ENCODE assay signal across 32 cellular contexts in the genomic region with DNA sequence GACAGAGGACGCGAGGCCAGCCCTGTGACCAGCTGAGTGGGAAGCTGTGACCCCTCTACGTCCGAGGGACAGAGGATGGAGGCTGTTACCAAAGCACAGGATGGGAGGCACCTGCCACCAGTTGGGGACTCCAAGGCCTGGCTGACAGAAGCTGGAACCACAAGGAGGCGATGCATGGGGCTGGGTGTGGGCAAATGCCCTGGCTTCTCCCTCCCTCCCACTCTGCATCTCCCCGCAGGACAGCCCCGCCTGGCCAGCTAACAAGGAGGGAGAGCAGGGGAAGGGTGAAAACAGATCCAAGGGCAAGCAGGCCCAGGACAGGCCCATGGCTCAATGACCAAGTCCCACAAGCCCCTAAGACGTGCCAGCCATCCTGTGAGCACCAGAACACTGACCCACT. TPM values are rescaled to one million over a fixed set of nuclear protein-coding genes. Genes with fewer than 3 reads are reported as not detected.
A peak's percentile ranks its signal among the peaks of the same experiment; 100 is the strongest.
DNase-seq lines count a peak whose midpoint lies in the region; ATAC-seq and TF ChIP-seq lines count a peak whose summit lies in the region.
"Had no signal": no experiment of that assay in that cellular context is flagged by ENCODE, and none has a peak within 500 bp of the region (broad histone marks: within the 10 kb centered on the region; RNA-seq: fewer than 3 reads in every experiment).

No MANE protein-coding gene starts in this region.

- no peaks in the 10 kb centered on the region for H3K9me3 ChIP-seq in duodenal mucosa (ENCODE audit: control insufficient read depth in 1 of 2, low read length in 2 of 2)
- no peaks in the 10 kb centered on the region for H3K9me3 ChIP-seq in right lobe of liver
- H3K9me3 ChIP-seq in subcutaneous abdominal adipose tissue (ENCODE audit: control insufficient read depth in 5 of 5, low read length in 5 of 5), result no peaks in the 10 kb centered on the region
- H3K9me3 ChIP-seq in SK-N-SH, result no peaks in the 10 kb centered on the region
- H3K9me3 ChIP-seq: BLaER1 treated with 17β-estradiol and CSF1 and Interleukin-3, amounts not matched to agents 10 nM and 100 nM; esophagus squamous epithelium; stomach; tibial artery had no signal

- H3K27ac Mint-ChIP-seq in activated T-cell treated with anti-CD3 and anti-CD28 coated beads, Interleukin-2, amount 50 U/mL, for 24 hours, result peak overlapping the region; percentile 26
- no peak overlapping the region for H3K27ac Mint-ChIP-seq in activated T-cell treated with anti-CD3 and anti-CD28 coated beads, Interleukin-2, amount 50 U/mL, for 72 hours
- H3K27ac Mint-ChIP-seq: activated CD8-positive, alpha-beta memory T cell treated with anti-CD3 and anti-CD28 coated beads, Interleukin-2, amount 10 ng/mL, durations not matched to agents 7 days and 5 days; dendritic cell treated with granulocyte-macrophage colony-stimulating factor and Interleukin-4, amounts not matched to agents 40 ng/mL and 50 ng/mL, for 4 days had no signal

- POLR2A ChIA-PET in SK-N-SH (lab: Yijun Ruan, JAX), result no interaction called here

- no peak overlapping the region for H3K4me2 ChIP-seq in SK-N-SH
- H3K4me2 ChIP-seq: BLaER1 treated with 17β-estradiol and CSF1 and Interleukin-3, amounts not matched to agents 10 nM and 100 nM had no signal

- H3K4me1 ChIP-seq in duodenal mucosa (ENCODE audit: control insufficient read depth in 1 of 2, insufficient read depth in 2 of 2, low read length in 2 of 2), result peaks cover 24% of the 10 kb centered on the region in 2 donors
- peaks cover 0 to 51% (median 19%) of the 10 kb centered on the region in 4 donors for H3K4me1 ChIP-seq in right lobe of liver
- H3K4me1 ChIP-seq in subcutaneous abdominal adipose tissue (ENCODE audit: control insufficient read depth in 5 of 5, insufficient read depth in 5 of 5, low read length in 5 of 5), result peaks cover 0 to 61% (median 54%) of the 10 kb centered on the region in 5 donors
- H3K4me1 ChIP-seq in SK-N-SH (ENCODE audit: control insufficient read depth in 1 of 2, insufficient read depth in 2 of 2, low read depth in 1 of 2, low read length in 1 of 2), result no peaks in the 10 kb centered on the region; a peak in 1 of 4 replicates
- H3K4me1 ChIP-seq: foreskin keratinocyte had no signal

- peaks cover 71% of the 10 kb centered on the region for H3K36me3 Mint-ChIP-seq in activated T-cell treated with anti-CD3 and anti-CD28 coated beads, Interleukin-2, amount 50 U/mL, for 24 hours (ENCODE audit: low read depth)
- H3K36me3 Mint-ChIP-seq in activated T-cell treated with anti-CD3 and anti-CD28 coated beads, Interleukin-2, amount 50 U/mL, for 72 hours (ENCODE audit: insufficient read depth in 2 of 2), result peaks cover 0 to 12% of the 10 kb centered on the region in 2 donors

- H3K27me3 Mint-ChIP-seq in activated T-cell treated with anti-CD3 and anti-CD28 coated beads, Interleukin-2, amount 50 U/mL, for 24 hours, result no peaks in the 10 kb centered on the region
- H3K27me3 Mint-ChIP-seq in activated T-cell treated with anti-CD3 and anti-CD28 coated beads, Interleukin-2, amount 50 U/mL, for 72 hours (ENCODE audit: low read depth), result no peaks in the 10 kb centered on the region
- H3K27me3 Mint-ChIP-seq: activated CD8-positive, alpha-beta memory T cell treated with anti-CD3 and anti-CD28 coated beads, Interleukin-2, amount 10 ng/mL, durations not matched to agents 7 days and 5 days; activated naive CD8-positive, alpha-beta T cell treated with anti-CD3 and anti-CD28 coated beads, Interleukin-2, amount 50 U/mL, for 24 hours; dendritic cell treated with granulocyte-macrophage colony-stimulating factor and Interleukin-4, amounts not matched to agents 40 ng/mL and 50 ng/mL, for 4 days; naive thymus-derived CD8-positive, alpha-beta T cell; T-helper 17 cell had no signal

- whole genome bisulfite sequencing in right lobe of liver (ENCODE audit: insufficient coverage, low coverage, low lambda C conversion rate, missing lambda C conversion rate), result no CpG with 5 or more reads among the region's 8 CpGs
- WGBS in SK-N-SH (ENCODE audit: low lambda C conversion rate), result 90% methylated on average over 2 of the region's 8 CpGs

- ATAC-seq in activated T-cell treated with anti-CD3 and anti-CD28 coated beads, Interleukin-2, amount 50 U/mL, for 72 hours (replicated peaks in 1 of 2), result no peak
- ATAC-seq in right lobe of liver, result no peak
- ATAC-seq: activated CD8-positive, alpha-beta memory T cell treated with anti-CD3 and anti-CD28 coated beads, Interleukin-2, amount 10 ng/mL, durations not matched to agents 7 days and 5 days; activated naive CD8-positive, alpha-beta T cell treated with anti-CD3 and anti-CD28 coated beads, Interleukin-2, amount 50 U/mL, for 24 hours; naive thymus-derived CD8-positive, alpha-beta T cell; T-helper 17 cell had no signal

- H3K79me2 ChIP-seq in SK-N-SH (ENCODE audit: insufficient read depth), result peaks cover 45% of the 10 kb centered on the region; the same call in 1 of the 2 replicates

- H3K4me3 Mint-ChIP-seq in activated T-cell treated with anti-CD3 and anti-CD28 coated beads, Interleukin-2, amount 50 U/mL, for 24 hours, result no peak overlapping the region
- no peak overlapping the region for H3K4me3 Mint-ChIP-seq in activated T-cell treated with anti-CD3 and anti-CD28 coated beads, Interleukin-2, amount 50 U/mL, for 72 hours
- H3K4me3 Mint-ChIP-seq: activated CD8-positive, alpha-beta memory T cell treated with anti-CD3 and anti-CD28 coated beads, Interleukin-2, amount 10 ng/mL, durations not matched to agents 7 days and 5 days; activated naive CD8-positive, alpha-beta T cell treated with anti-CD3 and anti-CD28 coated beads, Interleukin-2, amount 50 U/mL, for 24 hours; dendritic cell treated with granulocyte-macrophage colony-stimulating factor and Interleukin-4, amounts not matched to agents 40 ng/mL and 50 ng/mL, for 4 days had no signal

- no peaks in the 10 kb centered on the region for H3K27me3 ChIP-seq in duodenal mucosa (ENCODE audit: control insufficient read depth in 1 of 2, insufficient read depth in 2 of 2, low read length in 2 of 2)
- no peaks in the 10 kb centered on the region for H3K27me3 ChIP-seq in right lobe of liver
- no peaks in the 10 kb centered on the region for H3K27me3 ChIP-seq in subcutaneous abdominal adipose tissue (ENCODE audit: control insufficient read depth in 5 of 5, insufficient read depth in 4 of 5, low read length in 5 of 5)
- H3K27me3 ChIP-seq in SK-N-SH (ENCODE audit: insufficient read depth), result no peaks in the 10 kb centered on the region
- H3K27me3 ChIP-seq: BLaER1 treated with 17β-estradiol and CSF1 and Interleukin-3, amounts not matched to agents 10 nM and 100 nM; cardiac muscle cell; esophagus squamous epithelium; foreskin keratinocyte; stomach; tibial artery had no signal

- H3K9ac ChIP-seq in duodenal mucosa (ENCODE audit: low read depth in 1 of 2, low read length in 2 of 2) (no peak overlapping the region), subcutaneous abdominal adipose tissue (ENCODE audit: low read length in 5 of 5) (peak overlapping the region in 1 of 5 donors; percentile 43), SK-N-SH (no peak overlapping the region)
- H3K9ac ChIP-seq: BLaER1 treated with 17β-estradiol and CSF1 and Interleukin-3, amounts not matched to agents 10 nM and 100 nM had no signal

- no peak for TF ChIP-seq RAD21 in SK-N-SH (IDR thresholded peaks at IDR 0.05; ENCODE audit: low read length)

- peaks cover 26% of the 10 kb centered on the region for H3K4me1 Mint-ChIP-seq in activated T-cell treated with anti-CD3 and anti-CD28 coated beads, Interleukin-2, amount 50 U/mL, for 24 hours (ENCODE audit: low read depth)
- peaks cover 16% of the 10 kb centered on the region for H3K4me1 Mint-ChIP-seq in activated T-cell treated with anti-CD3 and anti-CD28 coated beads, Interleukin-2, amount 50 U/mL, for 72 hours (ENCODE audit: low read depth)

- intact Hi-C loops in right lobe of liver (cut with DNase I), result no loop called here

- no peaks in the 10 kb centered on the region for H3K9me2 ChIP-seq in SK-N-SH

- no peak overlapping the region for H3K4me3 ChIP-seq in duodenal mucosa (ENCODE audit: low read depth in 1 of 2, low read length in 2 of 2)
- no peak overlapping the region for H3K4me3 ChIP-seq in right lobe of liver
- no peak overlapping the region for H3K4me3 ChIP-seq in subcutaneous abdominal adipose tissue (ENCODE audit: low read depth in 1 of 5, low read length in 5 of 5)
- H3K4me3 ChIP-seq in SK-N-SH (ENCODE audit: low read depth in 2 of 2, low read length in 1 of 2), result no peak overlapping the region
- H3K4me3 ChIP-seq: BLaER1 treated with 17β-estradiol and CSF1 and Interleukin-3, amounts not matched to agents 10 nM and 100 nM; cardiac muscle cell; esophagus squamous epithelium; lung; stomach; tibial artery had no signal

- H3K27ac ChIP-seq in duodenal mucosa (ENCODE audit: low read depth, low read length), result peak overlapping the region; percentile 14
- peak overlapping the region in 2 of 3 donors; percentile 58 to 84 for H3K27ac ChIP-seq in right lobe of liver
- H3K27ac ChIP-seq in subcutaneous abdominal adipose tissue (ENCODE audit: low read depth, low read length), result peak overlapping the region; percentile 69
- no peak overlapping the region for H3K27ac ChIP-seq in SK-N-SH (ENCODE audit: low read depth in 2 of 2, low read length in 1 of 2)
- H3K27ac ChIP-seq: 22Rv1; BLaER1 treated with 17β-estradiol and CSF1 and Interleukin-3, amounts not matched to agents 10 nM and 100 nM; cardiac muscle cell; foreskin keratinocyte; stomach; tibial artery had no signal

- CTCF ChIA-PET in SK-N-SH (lab: Yijun Ruan, JAX), result interaction anchor here (1.0 to 1.3 kb wide), 3 partner anchors 10 to 165 kb away, joined by 3 to 4 read pairs (median 3); no protein-coding TSS in a partner anchor

- no peak for TF ChIP-seq EP300 in SK-N-SH (IDR thresholded peaks at IDR 0.05; ENCODE audit: borderline replicate concordance in 1 of 2, low read depth in 1 of 2, low read length in 1 of 2)

- no peaks in the 10 kb centered on the region for H3K9me3 Mint-ChIP-seq in activated T-cell treated with anti-CD3 and anti-CD28 coated beads, Interleukin-2, amount 50 U/mL, for 24 hours
- H3K9me3 Mint-ChIP-seq in activated T-cell treated with anti-CD3 and anti-CD28 coated beads, Interleukin-2, amount 50 U/mL, for 72 hours, result no peaks in the 10 kb centered on the region
- H3K9me3 Mint-ChIP-seq: activated naive CD8-positive, alpha-beta T cell treated with anti-CD3 and anti-CD28 coated beads, Interleukin-2, amount 50 U/mL, for 24 hours; dendritic cell treated with granulocyte-macrophage colony-stimulating factor and Interleukin-4, amounts not matched to agents 40 ng/mL and 50 ng/mL, for 4 days; naive thymus-derived CD8-positive, alpha-beta T cell had no signal

- H2AFZ ChIP-seq in SK-N-SH (ENCODE audit: low read depth), result no peak overlapping the region

- no peaks in the 10 kb centered on the region for H3F3A ChIP-seq in SK-N-SH (replicated peaks; ENCODE audit: insufficient read depth)

- no peak for DNase-seq in activated T-cell treated with anti-CD3 and anti-CD28 coated beads, Interleukin-2, amount 50 U/mL, for 24 hours
- DNase-seq in activated T-cell treated with anti-CD3 and anti-CD28 coated beads, Interleukin-2, amount 50 U/mL, for 72 hours, result no peak
- DNase-seq in right lobe of liver (no peak), NCI-H526 treated with DMSO at 0.1 percent for 48 hours (lab: John Stamatoyannopoulos, UW) (no peak), SK-N-SH (no peak), NCI-H1417 (lab: John Stamatoyannopoulos, UW) (no peak)
- DNase-seq: activated CD4-positive, alpha-beta T cell treated with anti-CD3 and anti-CD28 coated beads, Interleukin-2, amount 50 U/mL, for 4 hours; activated CD8-positive, alpha-beta memory T cell treated with anti-CD3 and anti-CD28 coated beads, Interleukin-2, amount 10 ng/mL, durations not matched to agents 7 days and 5 days; activated naive CD4-positive, alpha-beta T cell; activated naive CD8-positive, alpha-beta T cell treated with anti-CD3 and anti-CD28 coated beads, Interleukin-2, amount 50 U/mL, for 24 hours; activated T-cell treated with anti-CD3 and anti-CD28 coated beads, Interleukin-2, amount 50 U/mL, for 48 hours; COR-L47; esophagus squamous epithelium; naive thymus-derived CD8-positive, alpha-beta T cell; nucleus accumbens; small intestine; T-helper 17 cell; tibial artery had no signal

- H3K36me3 ChIP-seq in duodenal mucosa (ENCODE audit: control insufficient read depth in 1 of 2, insufficient read depth in 2 of 2, low read length in 2 of 2) (peaks cover 17 to 26% of the 10 kb centered on the region in 2 donors), right lobe of liver (peaks cover 0 to 18% (median under 1%) of the 10 kb centered on the region in 4 donors), subcutaneous abdominal adipose tissue (ENCODE audit: control insufficient read depth in 5 of 5, insufficient read depth in 5 of 5, low read length in 5 of 5) (peaks cover 0 to 49% (median 44%) of the 10 kb centered on the region in 5 donors), SK-N-SH (replicated peaks in 1 of 2; ENCODE audit: control insufficient read depth in 1 of 2, insufficient read depth in 2 of 2, low read length in 1 of 2) (peaks cover 15 to 46% of the 10 kb centered on the region in 2 experiments)

- TF ChIP-seq POLR2A in right lobe of liver (IDR thresholded peaks at IDR 0.05), result no peak

- TF ChIP-seq CTCF in right lobe of liver (IDR thresholded peaks at IDR 0.05), result no peak
- TF ChIP-seq CTCF in SK-N-SH (IDR thresholded peaks at IDR 0.05), result no peak

- peaks cover 18% of the 10 kb centered on the region for H4K20me1 ChIP-seq in SK-N-SH (ENCODE audit: insufficient read depth)

RNA-seq across cellular contexts. Expression of gene AKT2, which starts 28.6 kb away (rescaled TPM):
- 100 to 1,000 TPM; 190 to 197 TPM for total RNA-seq in activated T-cell treated with anti-CD3 and anti-CD28 coated beads, Interleukin-2, amount 50 U/mL, for 72 hours
- 100 to 1,000 TPM in 3 of 6 experiments, 10 to 100 TPM in 3; 83.2 to 132 (median 107) TPM for total RNA-seq in right lobe of liver
- 99.8 and 107 TPM in 2 replicates for polyA plus RNA-seq in SK-N-SH (2012; rRNA removed)
- 36.4 and 53.7 TPM in 2 replicates for polyA plus RNA-seq in SK-N-SH (2012; cell fraction: cytosol; rRNA removed)
- 421 and 552 TPM in 2 replicates for polyA plus RNA-seq in SK-N-SH (2012; cell fraction: nucleus; rRNA removed)

RNA-seq across cellular contexts. Expression of gene CCNP, which starts 30.0 kb away (rescaled TPM):
- 1 to 10 TPM in 1 of 2 donors, under 1 TPM in 1; 0.81 to 1.2 TPM for total RNA-seq in activated T-cell treated with anti-CD3 and anti-CD28 coated beads, Interleukin-2, amount 50 U/mL, for 72 hours
- 1 to 10 TPM; 1.5 to 8.7 (median 3.9) TPM for total RNA-seq in right lobe of liver
- polyA plus RNA-seq in SK-N-SH (2012; rRNA removed), result 0.08 and 0.21 TPM in 2 replicates
- 0.01 TPM in 2 replicates for polyA plus RNA-seq in SK-N-SH (2012; cell fraction: cytosol; rRNA removed)
- polyA plus RNA-seq in SK-N-SH (2012; cell fraction: nucleus; rRNA removed), result 1.5 and 1.7 TPM in 2 replicates
- total RNA-seq: esophagus squamous epithelium, G401, mononuclear cell, stomach had no signal

RNA-seq across cellular contexts. Expression of gene TTC9B, which starts 38.3 kb away (rescaled TPM):
- total RNA-seq in activated T-cell treated with anti-CD3 and anti-CD28 coated beads, Interleukin-2, amount 50 U/mL, for 72 hours, result not detected
- not detected for total RNA-seq in right lobe of liver
- polyA plus RNA-seq in SK-N-SH (2012; rRNA removed), result 0.30 and 0.52 TPM in 2 replicates
- polyA plus RNA-seq in SK-N-SH (2012; cell fraction: cytosol; rRNA removed), result 0.42 and 0.89 TPM in 2 replicates
- 1.5 and 3.5 TPM in 2 replicates for polyA plus RNA-seq in SK-N-SH (2012; cell fraction: nucleus; rRNA removed)
- total RNA-seq: activated CD8-positive, alpha-beta memory T cell treated with anti-CD3 and anti-CD28 coated beads, Interleukin-2, amount 10 ng/mL, durations not matched to agents 7 days and 5 days; astrocyte; cardiac muscle cell; esophagus squamous epithelium; foreskin keratinocyte; G401; kidney epithelial cell; lung; naive thymus-derived CD8-positive, alpha-beta T cell; NCI-H460; T-helper 17 cell had no signal
- polyA plus RNA-seq: foreskin keratinocyte; lung; naive thymus-derived CD8-positive, alpha-beta T cell had no signal

Comparison
In these comparisons a context has a peak if more than half of its experiments do, and no peak if none do; other contexts are left out.
1. H3K27ac ChIP-seq: peak in duodenal mucosa (single experiment), right lobe of liver (2 of 3) and subcutaneous abdominal adipose tissue (single experiment); none in SK-N-SH (0 of 2).